15 cellular contexts compared by ENCODE assay signal in the genomic region with DNA sequence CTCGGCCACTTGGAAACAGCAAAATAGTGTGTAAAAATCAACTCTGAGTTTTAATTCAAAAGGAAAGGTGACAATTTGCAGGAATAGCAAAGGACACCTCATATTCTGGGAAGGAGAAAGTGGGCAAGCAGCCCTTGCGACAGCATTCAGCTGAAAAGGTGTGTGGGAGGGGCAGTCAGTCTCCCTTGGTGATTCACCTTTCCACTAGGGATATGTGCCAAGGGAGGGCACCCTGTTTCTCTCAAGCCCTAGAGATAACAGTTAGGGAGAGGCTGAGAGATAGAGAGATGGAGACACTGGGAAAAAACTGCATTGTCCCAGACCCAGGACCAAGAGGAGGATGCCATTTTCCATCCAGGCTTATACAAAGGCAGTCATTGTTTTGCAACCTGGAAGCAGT.
DNase-seq lines count a peak whose midpoint lies in the region; ATAC-seq and TF ChIP-seq lines count a peak whose summit lies in the region.
"Had no signal": no experiment of that assay in that cellular context is flagged by ENCODE, and none has a peak within 500 bp of the region (broad histone marks: within the 10 kb centered on the region; RNA-seq: fewer than 3 reads in every experiment).

No MANE protein-coding gene starts in this region.

- H3K36me3 ChIP-seq in testis (ENCODE audit: low read depth, missing control alignments): no peaks in the 10 kb centered on the region
- no peaks in the 10 kb centered on the region for H3K36me3 ChIP-seq in tibial nerve
- no peaks in the 10 kb centered on the region for H3K36me3 ChIP-seq in suprapubic skin
- H3K36me3 ChIP-seq: BE2C had no signal

- TF ChIP-seq POLR2A in testis (IDR thresholded peaks at IDR 0.05): no peak
- TF ChIP-seq POLR2A in tibial nerve (IDR thresholded peaks at IDR 0.05): no peak
- TF ChIP-seq POLR2A in suprapubic skin (IDR thresholded peaks at IDR 0.05): no peak

- H3K4me3 ChIP-seq in epithelial cell of esophagus (ENCODE audit: low read length): no peak overlapping the region
- no peak overlapping the region for H3K4me3 ChIP-seq in testis
- H3K4me3 ChIP-seq in tibial nerve: no peak overlapping the region
- no peak overlapping the region for H3K4me3 ChIP-seq in suprapubic skin
- H3K4me3 ChIP-seq: GM23248 had no signal

- 82 to 83% methylated on average over 2 of the region's 2 CpGs for WGBS in testis, 2 donors
- WGBS in tibial nerve, 2 donors: 94% methylated on average over 2 of the region's 2 CpGs
- WGBS in suprapubic skin: 90% methylated on average over 2 of the region's 2 CpGs

- intact Hi-C loops in testis (cut with DNase I; ENCODE audit: low total_unique reads): no loop called here

- H3K4me1 ChIP-seq in testis (no peaks in the 10 kb centered on the region), tibial nerve (no peaks in the 10 kb centered on the region), suprapubic skin (no peaks in the 10 kb centered on the region)
- H3K4me1 ChIP-seq: BE2C had no signal

- TF ChIP-seq CTCF in epithelial cell of esophagus (IDR thresholded peaks at IDR 0.05; ENCODE audit: insufficient read depth, low read depth, low read length, missing control alignments): no peak
- no peak for TF ChIP-seq CTCF in testis (IDR thresholded peaks at IDR 0.05)
- TF ChIP-seq CTCF in tibial nerve (IDR thresholded peaks at IDR 0.05): no peak
- TF ChIP-seq CTCF in suprapubic skin (IDR thresholded peaks at IDR 0.05): no peak

- no peak overlapping the region for H3K27ac ChIP-seq in testis
- no peak overlapping the region for H3K27ac ChIP-seq in tibial nerve
- H3K27ac ChIP-seq in suprapubic skin: no peak overlapping the region
- H3K27ac ChIP-seq: GM23248 had no signal

- TF ChIP-seq EP300 in tibial nerve (IDR thresholded peaks at IDR 0.05): no peak
- no peak for TF ChIP-seq EP300 in suprapubic skin (IDR thresholded peaks at IDR 0.05)

- ATAC-seq in HG03108 (IDR thresholded peaks at IDR 0.05; ENCODE audit: unreplicated experiment): no peak

- no peaks in the 10 kb centered on the region for H3K9me3 ChIP-seq in testis
- peaks cover 0 to 42% (median 6%) of the 10 kb centered on the region in 4 donors for H3K9me3 ChIP-seq in tibial nerve
- H3K9me3 ChIP-seq in suprapubic skin: peaks cover 21% of the 10 kb centered on the region
- H3K9me3 ChIP-seq: BE2C had no signal

- no peaks in the 10 kb centered on the region for H3K27me3 ChIP-seq in testis
- H3K27me3 ChIP-seq in tibial nerve: no peaks in the 10 kb centered on the region
- no peaks in the 10 kb centered on the region for H3K27me3 ChIP-seq in suprapubic skin
- H3K27me3 ChIP-seq: BE2C had no signal

- DNase-seq in NCI-H226 (peak; percentile 75), amniotic epithelial cell (ENCODE audit: low read depth) (peak; percentile 25), epithelial cell of esophagus (ENCODE audit: low read depth) (peak; percentile 73), testis (no peak), tibial nerve (ENCODE audit: low spot score in 2 of 2) (no peak), suprapubic skin (ENCODE audit: low spot score in 2 of 2) (no peak)
- DNase-seq: ACHN; BE2C; C1 segment of cervical spinal cord; CD4-positive, CD25-positive, alpha-beta regulatory T cell; CD8-positive, alpha-beta memory T cell; COR-L47; H7 had no signal

Comparison
In these comparisons a context has a peak if more than half of its experiments do, and no peak if none do; other contexts are left out.
1. DNase-seq: peak in NCI-H226 (single experiment), amniotic epithelial cell (single experiment) and epithelial cell of esophagus (single experiment); none in testis (single experiment), tibial nerve (0 of 2) and suprapubic skin (0 of 2).